22 cellular contexts compared by ENCODE assay signal in the genomic region with DNA sequence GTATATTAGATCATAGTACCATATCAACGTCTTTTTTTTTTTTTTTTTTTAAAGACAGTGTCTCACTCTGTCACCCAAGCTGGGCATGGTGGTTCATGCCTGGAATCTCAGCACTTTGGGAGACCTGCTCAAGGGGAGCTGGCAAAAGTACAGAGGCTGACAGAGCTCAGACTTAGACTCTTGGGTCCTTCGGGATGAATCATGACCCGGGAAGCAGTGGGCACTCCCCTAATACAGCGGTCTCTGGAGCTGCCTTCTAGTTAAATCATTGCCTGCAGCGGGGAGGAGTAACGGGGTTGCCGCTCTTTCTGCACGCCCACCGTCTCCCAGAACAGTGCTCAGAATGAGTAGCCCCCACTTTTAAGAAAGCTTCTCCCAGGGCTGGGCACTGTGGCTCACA.
DNase-seq lines count a peak whose midpoint lies in the region; FAIRE-seq and TF ChIP-seq lines count a peak whose summit lies in the region.
"Had no signal": no experiment of that assay in that cellular context is flagged by ENCODE, and none has a peak within 500 bp of the region (broad histone marks: within the 10 kb centered on the region; RNA-seq: fewer than 3 reads in every experiment).

No MANE protein-coding gene starts in this region.

- no peak for FAIRE-seq in urothelium cell line (lab: Jason Lieb, UNC)
- FAIRE-seq: G401.6, GM12892, GM18507 had no signal

- H3K27ac ChIP-seq in coronary artery, result no peak overlapping the region
- H3K27ac ChIP-seq: 22Rv1 had no signal

- TF ChIP-seq CTCF in coronary artery (IDR thresholded peaks at IDR 0.05), result no peak

- peak; percentile 19 for DNase-seq in activated CD8-positive, alpha-beta memory T cell treated with anti-CD3 and anti-CD28 coated beads for 24 hours
- DNase-seq in activated CD8-positive, alpha-beta memory T cell treated with anti-CD3 and anti-CD28 coated beads, Interleukin-2, amount 50 U/mL, for 4 hours, result no peak
- peak; percentile 90 for DNase-seq in NCI-H226
- DNase-seq in coronary artery (ENCODE audit: low spot score), result peak; percentile 21
- peak; percentile 78 for DNase-seq in urothelium cell line (ENCODE audit: low spot score)
- DNase-seq in activated T-cell treated with anti-CD3 and anti-CD28 coated beads, Interleukin-2, amount 50 U/mL, for 1 hour, result no peak
- DNase-seq in NCI-H146 (lab: John Stamatoyannopoulos, UW), result no peak
- no peak for DNase-seq in mucosa of gallbladder (ENCODE audit: low spot score)
- DNase-seq: BE2C; C1 segment of cervical spinal cord; CD4-positive, CD25-positive, alpha-beta regulatory T cell; CD8-positive, alpha-beta memory T cell; COR-L47; DMS 273 treated with DMSO at 0.1 percent for 48 hours; DMS53; DND-41; GOT3; H7 had no signal

- no peak overlapping the region for H3K4me3 ChIP-seq in coronary artery

Comparison
In these comparisons a context has a peak if more than half of its experiments do, and no peak if none do; other contexts are left out.
1. DNase-seq: peak in activated CD8-positive, alpha-beta memory T cell treated with anti-CD3 and anti-CD28 coated beads for 24 hours (single experiment), NCI-H226 (single experiment), coronary artery (single experiment) and urothelium cell line (single experiment); none in activated CD8-positive, alpha-beta memory T cell treated with anti-CD3 and anti-CD28 coated beads, Interleukin-2, amount 50 U/mL, for 4 hours (single experiment), activated T-cell treated with anti-CD3 and anti-CD28 coated beads, Interleukin-2, amount 50 U/mL, for 1 hour (single experiment), NCI-H146 (single experiment) and mucosa of gallbladder (single experiment).